Comparison of ENCODE assay signal across 8 cellular contexts in genomic region chr6:28944412-28945006, GRCh38. TPM values are rescaled to one million over a fixed set of nuclear protein-coding genes. Genes with fewer than 3 reads are reported as not detected.
A peak's percentile ranks its signal among the peaks of the same experiment; 100 is the strongest.
DNase-seq lines count a peak whose midpoint lies in the region; ATAC-seq and TF ChIP-seq lines count a peak whose summit lies in the region.

No MANE protein-coding gene starts in this region.

- peak; percentile 27 to 30 for ATAC-seq in CD4-positive, CD25-positive, alpha-beta regulatory T cell (ENCODE audit: low read depth in 2 of 2)
- ATAC-seq in HG03039 (IDR thresholded peaks at IDR 0.05; ENCODE audit: unreplicated experiment) = no peak

- no peaks in the 10 kb centered on the region for H3K79me2 ChIP-seq in neural cell (replicated peaks; ENCODE audit: insufficient read depth, low read length)

- peak overlapping the region; percentile 86 to 97 (median 94) for H3K27ac Mint-ChIP-seq in CD4-positive, CD25-positive, alpha-beta regulatory T cell
- peak overlapping the region; percentile 94 to 99 (median 95) for H3K27ac Mint-ChIP-seq in IgD-negative memory B cell

- no peaks in the 10 kb centered on the region for H4K20me1 ChIP-seq in neural cell (ENCODE audit: insufficient read depth)

- no peaks in the 10 kb centered on the region for H3K27me3 ChIP-seq in CD4-positive, CD25-positive, alpha-beta regulatory T cell (ENCODE audit: control insufficient read depth, insufficient read depth, low read length)
- peaks cover 3% of the 10 kb centered on the region for H3K27me3 ChIP-seq in neural cell (ENCODE audit: insufficient read depth, low read depth, low read length)

- TF ChIP-seq EP300 in neural cell (conservative IDR thresholded peaks at IDR 0.05; ENCODE audit: poor library complexity, severe bottlenecking) = no peak

- peaks cover 0 to 14% (median 5%) of the 10 kb centered on the region in 7 donors for H3K9me3 Mint-ChIP-seq in CD4-positive, CD25-positive, alpha-beta regulatory T cell
- H3K9me3 Mint-ChIP-seq in IgD-negative memory B cell = peaks cover 0 to 4% (median 0%) of the 10 kb centered on the region in 3 donors

- no peaks in the 10 kb centered on the region for H3K36me3 ChIP-seq in CD4-positive, CD25-positive, alpha-beta regulatory T cell (ENCODE audit: control insufficient read depth, insufficient read depth, low read length)
- no peaks in the 10 kb centered on the region for H3K36me3 ChIP-seq in neural cell (ENCODE audit: insufficient read depth, low read length)

- peak overlapping the region; percentile 48 for H3K27ac ChIP-seq in CD4-positive, CD25-positive, alpha-beta regulatory T cell (ENCODE audit: insufficient read depth, low read length, poor library complexity, severe bottlenecking)
- H3K27ac ChIP-seq in neural cell (ENCODE audit: low read length) (no peak overlapping the region), substantia nigra (ENCODE audit: low read depth, low read length, poor library complexity, severe bottlenecking) (peak overlapping the region; percentile 44)

- H3F3A ChIP-seq in neural cell (ENCODE audit: insufficient read depth, low read length, poor library complexity, severe bottlenecking) = peaks cover 4% of the 10 kb centered on the region

- peak overlapping the region; percentile 13 for H3K9ac ChIP-seq in neural cell (ENCODE audit: low read length)

- H3K27me3 Mint-ChIP-seq in CD4-positive, CD25-positive, alpha-beta regulatory T cell = peaks cover 42% of the 10 kb centered on the region
- peaks cover 2% of the 10 kb centered on the region for H3K27me3 Mint-ChIP-seq in IgD-negative memory B cell

- no peaks in the 10 kb centered on the region for H3K9me2 ChIP-seq in neural cell (ENCODE audit: insufficient read depth, low read length)

- H3K9me3 ChIP-seq in CD4-positive, CD25-positive, alpha-beta regulatory T cell (ENCODE audit: control insufficient read depth in 2 of 2, low read length in 2 of 2) = no peaks in the 10 kb centered on the region
- H3K9me3 ChIP-seq in neural cell (ENCODE audit: low read length) = no peaks in the 10 kb centered on the region

- H2AFZ ChIP-seq in neural cell (ENCODE audit: low read depth, low read length) = no peak overlapping the region

- DNase-seq in CD4-positive, CD25-positive, alpha-beta regulatory T cell = peak; percentile 39 to 87 (median 82)
- DNase-seq in RPMI7951 (ENCODE audit: low read depth) = peak; percentile 77
- peak; percentile 34 for DNase-seq in activated effector memory CD4-positive, alpha-beta T cell treated with Interleukin-2 at 50 U/mL for 16 hours
- peak; percentile 84 for DNase-seq in fibroblast of villous mesenchyme (ENCODE audit: low read depth)
- DNase-seq in substantia nigra (lab: John Stamatoyannopoulos, UW) = peak in 32 of 49 donors; percentile 3 to 59 (median 22)

- H3K4me1 Mint-ChIP-seq in CD4-positive, CD25-positive, alpha-beta regulatory T cell = peaks cover 24 to 58% (median 39%) of the 10 kb centered on the region in 4 donors
- peaks cover 26 to 41% (median 36%) of the 10 kb centered on the region in 3 donors for H3K4me1 Mint-ChIP-seq in IgD-negative memory B cell

- no peak for TF ChIP-seq CTCF in fibroblast of villous mesenchyme (IDR thresholded peaks at IDR 0.05; ENCODE audit: insufficient read depth, low read depth, low read length)
- TF ChIP-seq CTCF in neural cell (IDR thresholded peaks at IDR 0.05; ENCODE audit: poor library complexity, severe bottlenecking) = no peak

- peak overlapping the region; percentile 9 for H3K4me2 ChIP-seq in neural cell (ENCODE audit: low read length)

- peak overlapping the region; percentile 90 to 92 (median 92) for H3K4me3 Mint-ChIP-seq in CD4-positive, CD25-positive, alpha-beta regulatory T cell
- H3K4me3 Mint-ChIP-seq in IgD-negative memory B cell = peak overlapping the region; percentile 86 to 94 (median 90)

- H3K4me1 ChIP-seq in CD4-positive, CD25-positive, alpha-beta regulatory T cell (ENCODE audit: control insufficient read depth, insufficient read depth, low read length, poor library complexity, severe bottlenecking) = peaks cover 33% of the 10 kb centered on the region

- no peak for TF ChIP-seq RAD21 in neural cell (conservative IDR thresholded peaks at IDR 0.05)

- peak overlapping the region; percentile 86 for H3K4me3 ChIP-seq in CD4-positive, CD25-positive, alpha-beta regulatory T cell (ENCODE audit: low read depth, low read length)
- peak overlapping the region; percentile 71 for H3K4me3 ChIP-seq in fibroblast of villous mesenchyme (ENCODE audit: low read depth, low read length)
- H3K4me3 ChIP-seq in neural cell (ENCODE audit: low read length) = peak overlapping the region; percentile 69

- H3K36me3 Mint-ChIP-seq in CD4-positive, CD25-positive, alpha-beta regulatory T cell = no peaks in the 10 kb centered on the region
- H3K36me3 Mint-ChIP-seq in IgD-negative memory B cell = no peaks in the 10 kb centered on the region

TF ChIP-seq in neural cell, 6 proteins besides CTCF, POLR2A, EP300 and RAD21:
- TF ChIP-seq EZH2 (IDR thresholded peaks at IDR 0.05; ENCODE audit: borderline replicate concordance, insufficient read depth, low read length, poor library complexity, severe bottlenecking) = no peak
- TF ChIP-seq TAF1 (IDR thresholded peaks at IDR 0.05; ENCODE audit: low read depth) = no peak
- no peak for TF ChIP-seq MXI1 (conservative IDR thresholded peaks at IDR 0.05; ENCODE audit: poor library complexity, severe bottlenecking)
- TF ChIP-seq POLR2AphosphoS5 (IDR thresholded peaks at IDR 0.05) = no peak
- TF ChIP-seq, protein P1, sequence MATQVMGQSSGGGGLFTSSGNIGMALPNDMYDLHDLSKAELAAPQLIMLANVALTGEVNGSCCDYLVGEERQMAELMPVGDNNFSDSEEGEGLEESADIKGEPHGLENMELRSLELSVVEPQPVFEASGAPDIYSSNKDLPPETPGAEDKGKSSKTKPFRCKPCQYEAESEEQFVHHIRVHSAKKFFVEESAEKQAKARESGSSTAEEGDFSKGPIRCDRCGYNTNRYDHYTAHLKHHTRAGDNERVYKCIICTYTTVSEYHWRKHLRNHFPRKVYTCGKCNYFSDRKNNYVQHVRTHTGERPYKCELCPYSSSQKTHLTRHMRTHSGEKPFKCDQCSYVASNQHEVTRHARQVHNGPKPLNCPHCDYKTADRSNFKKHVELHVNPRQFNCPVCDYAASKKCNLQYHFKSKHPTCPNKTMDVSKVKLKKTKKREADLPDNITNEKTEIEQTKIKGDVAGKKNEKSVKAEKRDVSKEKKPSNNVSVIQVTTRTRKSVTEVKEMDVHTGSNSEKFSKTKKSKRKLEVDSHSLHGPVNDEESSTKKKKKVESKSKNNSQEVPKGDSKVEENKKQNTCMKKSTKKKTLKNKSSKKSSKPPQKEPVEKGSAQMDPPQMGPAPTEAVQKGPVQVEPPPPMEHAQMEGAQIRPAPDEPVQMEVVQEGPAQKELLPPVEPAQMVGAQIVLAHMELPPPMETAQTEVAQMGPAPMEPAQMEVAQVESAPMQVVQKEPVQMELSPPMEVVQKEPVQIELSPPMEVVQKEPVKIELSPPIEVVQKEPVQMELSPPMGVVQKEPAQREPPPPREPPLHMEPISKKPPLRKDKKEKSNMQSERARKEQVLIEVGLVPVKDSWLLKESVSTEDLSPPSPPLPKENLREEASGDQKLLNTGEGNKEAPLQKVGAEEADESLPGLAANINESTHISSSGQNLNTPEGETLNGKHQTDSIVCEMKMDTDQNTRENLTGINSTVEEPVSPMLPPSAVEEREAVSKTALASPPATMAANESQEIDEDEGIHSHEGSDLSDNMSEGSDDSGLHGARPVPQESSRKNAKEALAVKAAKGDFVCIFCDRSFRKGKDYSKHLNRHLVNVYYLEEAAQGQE (IDR thresholded peaks at IDR 0.05; ENCODE audit: borderline replicate concordance) = no peak
- no peak for TF ChIP-seq SMC3 (conservative IDR thresholded peaks at IDR 0.05; ENCODE audit: poor library complexity)
TF ChIP-seq in neural cell: peak in this region for 0.

RNA-seq across cellular contexts. Expression of gene TRIM27, which starts 20.7 kb away (rescaled TPM):
- total RNA-seq in CD4-positive, CD25-positive, alpha-beta regulatory T cell = 23.5 TPM
- 10 to 100 TPM; 46.2 to 76.4 (median 59.4) TPM for polyA plus RNA-seq in CD4-positive, CD25-positive, alpha-beta regulatory T cell
- polyA plus RNA-seq in IgD-negative memory B cell = 60.1 TPM
- total RNA-seq in RPMI7951 (2014; rRNA removed; shearing (Covaris generic)) = 47.3 and 62.2 TPM in 2 replicates
- total RNA-seq in fibroblast of villous mesenchyme = 57.0 and 76.9 TPM in 2 replicates
- 75.0 and 79.7 TPM in 2 replicates for polyA plus RNA-seq in neural cell
- polyA minus RNA-seq in neural cell = 82.0 and 86.0 TPM in 2 replicates

Comparison
In these comparisons a context has a peak if more than half of its experiments do, and no peak if none do; other contexts are left out.
1. DNase-seq: peak in every context shown above with its lines; median percentile 84 in fibroblast of villous mesenchyme; 82 in CD4-positive, CD25-positive, alpha-beta regulatory T cell; 77 in RPMI7951; 34 in activated effector memory CD4-positive, alpha-beta T cell treated with Interleukin-2 at 50 U/mL for 16 hours; 22 in substantia nigra.